Comparison of ENCODE assay signal across 13 cellular contexts in the genomic region with DNA sequence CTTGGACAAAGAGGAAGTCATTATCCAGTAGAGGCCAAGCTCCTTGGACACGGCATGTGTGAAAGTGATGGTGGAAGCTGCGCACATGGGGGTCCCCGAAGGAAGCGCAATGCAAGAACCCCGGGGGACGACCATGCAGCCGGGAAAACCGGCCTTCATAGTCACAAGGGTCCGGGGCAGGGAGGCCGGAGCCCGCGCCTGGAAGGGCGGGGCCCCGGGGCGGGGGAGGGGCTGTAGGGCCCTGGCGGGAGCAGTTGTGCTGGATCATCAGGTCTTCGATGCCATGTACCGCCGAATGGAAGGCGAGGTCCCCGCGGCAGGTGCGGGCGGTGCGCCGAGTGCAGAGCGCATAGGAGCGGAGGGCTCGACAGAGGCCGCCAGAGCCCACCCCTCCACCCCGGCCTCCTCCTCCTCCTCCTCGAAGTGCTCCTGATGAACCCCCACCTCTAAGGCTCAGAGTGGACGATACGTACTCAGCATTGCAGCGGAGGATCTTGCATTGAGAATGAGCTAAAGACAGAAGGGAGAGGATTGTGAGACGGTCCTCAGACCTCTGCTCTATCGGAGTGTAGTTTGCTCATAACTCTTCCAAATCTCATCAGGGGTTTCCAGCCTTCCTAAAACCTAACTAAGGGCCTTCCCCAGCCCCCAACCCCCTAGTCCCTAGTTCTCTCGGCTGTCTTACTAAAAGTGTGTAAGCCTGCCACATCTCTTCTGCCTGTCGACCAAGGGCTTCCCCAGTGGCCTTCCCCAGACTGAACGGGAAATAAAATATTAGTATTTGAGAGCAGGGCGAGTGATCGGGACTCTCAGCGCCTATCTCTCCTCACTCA. TPM values are rescaled to one million over a fixed set of nuclear protein-coding genes. Genes with fewer than 3 reads are reported as not detected.
DNase-seq lines count a peak whose midpoint lies in the region; ATAC-seq, FAIRE-seq and TF ChIP-seq lines count a peak whose summit lies in the region.
"Had no signal": no experiment of that assay in that cellular context is flagged by ENCODE, and none has a peak within 500 bp of the region (broad histone marks: within the 10 kb centered on the region; RNA-seq: fewer than 3 reads in every experiment).

No MANE protein-coding gene starts in this region.

- H3K23me2 ChIP-seq in H1 (ENCODE audit: low read depth, low read length): peaks cover 4% of the 10 kb centered on the region

- H2BK120ac ChIP-seq in H1 (replicated peaks; ENCODE audit: low read depth, low read length): no peak overlapping the region

- H2BK12ac ChIP-seq in H1 (ENCODE audit: low read depth, low read length): peak overlapping the region; percentile 10; the same call in 1 of the 2 replicates

- no peak overlapping the region for H4K5ac ChIP-seq in H1 (ENCODE audit: insufficient read length, low read depth, low read length)

- H3K9me3 Mint-ChIP-seq in activated naive CD4-positive, alpha-beta T cell treated with anti-CD3 and anti-CD28 coated beads for 36 hours: no peaks in the 10 kb centered on the region
- H3K9me3 Mint-ChIP-seq in activated naive CD4-positive, alpha-beta T cell treated with anti-CD3 and anti-CD28 coated beads, Interleukin-2, amount 50 U/mL, for 72 hours: no peaks in the 10 kb centered on the region

- intact Hi-C loops in activated naive CD4-positive, alpha-beta T cell treated with anti-CD3 and anti-CD28 coated beads for 36 hours (cut with micrococcal nuclease): no loop called here
- intact Hi-C loops in mucosa of descending colon (cut with DNase I, micrococcal nuclease): loop anchor here in 1 of 2 donors (10.0 kb wide), 1 partner anchor 125 kb away; no protein-coding TSS in a partner anchor

- 0 out of 2 replicates have a peak overlapping the region, but pooled peaks have one; percentile 22 for H2BK15ac ChIP-seq in H1 (ENCODE audit: low read length)

- H3K9me3 ChIP-seq in H1 (ENCODE audit: insufficient read depth in 2 of 2, low read depth in 1 of 2, low read length in 1 of 2): no peaks in the 10 kb centered on the region
- no peaks in the 10 kb centered on the region for H3K9me3 ChIP-seq in mucosa of descending colon
- H3K9me3 ChIP-seq in tibial nerve: no peaks in the 10 kb centered on the region

- TF ChIP-seq EP300 in H1 (IDR thresholded peaks at IDR 0.05; ENCODE audit: borderline replicate concordance in 1 of 2, low read depth in 2 of 2, low read length in 2 of 2): no peak
- no peak for TF ChIP-seq EP300 in tibial nerve (IDR thresholded peaks at IDR 0.05)

- peak in 1 of 2 experiments; percentile 54; a peak in 1 of 3 replicates for TF ChIP-seq POLR2A in H1 (IDR thresholded peaks at IDR 0.05; ENCODE audit: control extremely low read depth in 1 of 2, low read depth in 2 of 2, low read length in 2 of 2)
- TF ChIP-seq POLR2A in tibial nerve (IDR thresholded peaks at IDR 0.05): no peak

- no peaks in the 10 kb centered on the region for H3K36me3 Mint-ChIP-seq in activated naive CD4-positive, alpha-beta T cell treated with anti-CD3 and anti-CD28 coated beads for 36 hours (ENCODE audit: low read depth)
- H3K36me3 Mint-ChIP-seq in activated naive CD4-positive, alpha-beta T cell treated with anti-CD3 and anti-CD28 coated beads, Interleukin-2, amount 50 U/mL, for 72 hours: no peaks in the 10 kb centered on the region

- H3K4me1 ChIP-seq in H1 (replicated peaks in 1 of 4; ENCODE audit: control insufficient read depth in 3 of 4, insufficient read depth in 4 of 4, low read length in 3 of 4) (peaks cover 4 to 9% (median 6%) of the 10 kb centered on the region in 4 experiments), mucosa of descending colon (ENCODE audit: low read depth) (peaks cover 5% of the 10 kb centered on the region), tibial nerve (peaks cover 0 to 12% (median 3%) of the 10 kb centered on the region in 4 donors)

- H3K23ac ChIP-seq in H1 (ENCODE audit: insufficient read length): no peak overlapping the region

- no peak overlapping the region for H3K4ac ChIP-seq in H1 (replicated peaks; ENCODE audit: insufficient read length, low read depth, low read length)

- H3K14ac ChIP-seq in H1 (ENCODE audit: insufficient read length): no peak overlapping the region

- no peak overlapping the region for H2BK5ac ChIP-seq in H1 (ENCODE audit: low read depth, low read length)

- H3K36me3 ChIP-seq in H1 (ENCODE audit: control insufficient read depth in 2 of 4, insufficient read depth in 4 of 4, low read length in 3 of 4) (no peaks in the 10 kb centered on the region), mucosa of descending colon (ENCODE audit: low read depth) (no peaks in the 10 kb centered on the region), tibial nerve (no peaks in the 10 kb centered on the region)

- H3K27ac ChIP-seq in H1 (ENCODE audit: low read depth, low read length) (no peak overlapping the region), tibial nerve (no peak overlapping the region)

- H3K4me1 Mint-ChIP-seq in activated naive CD4-positive, alpha-beta T cell treated with anti-CD3 and anti-CD28 coated beads for 36 hours (ENCODE audit: low read depth): peaks cover 8% of the 10 kb centered on the region

- TF ChIP-seq RAD21 in H1 (IDR thresholded peaks at IDR 0.05 in 1 of 2, conservative IDR thresholded peaks at IDR 0.05 in 1 of 2; ENCODE audit: low read depth in 2 of 2, low read length in 2 of 2): peak in 1 of 2 experiments; percentile 22; a peak in 1 of 4 replicates

- H3K79me1 ChIP-seq in H1 (ENCODE audit: low read depth, low read length): no peaks in the 10 kb centered on the region

- ATAC-seq in activated naive CD4-positive, alpha-beta T cell treated with anti-CD3 and anti-CD28 coated beads, Interleukin-2, amount 50 U/mL, for 72 hours: no peak
- peak; percentile 27 for ATAC-seq in mucosa of descending colon

- H3K27me3 ChIP-seq in H1 (replicated peaks in 1 of 4; ENCODE audit: control insufficient read depth in 3 of 4, extremely low read depth in 1 of 4, insufficient read depth in 3 of 4, low read length in 3 of 4) (peaks cover 6 to 30% (median 24%) of the 10 kb centered on the region in 4 experiments), tibial nerve (peaks cover 0 to 38% of the 10 kb centered on the region in 2 donors)

- H3K4me3 Mint-ChIP-seq in activated naive CD4-positive, alpha-beta T cell treated with anti-CD3 and anti-CD28 coated beads for 36 hours: peak overlapping the region; percentile 44

- TF ChIP-seq CTCF in H1 (IDR thresholded peaks at IDR 0.05; ENCODE audit: control extremely low read depth in 1 of 3, insufficient read depth in 1 of 3, low read depth in 1 of 3, low read length in 3 of 3) (peak in 1 of 3 experiments; percentile 0; a peak in 1 of 4 replicates), mucosa of descending colon (IDR thresholded peaks at IDR 0.05) (no peak), tibial nerve (IDR thresholded peaks at IDR 0.05) (no peak)

- no peak overlapping the region for H3K56ac ChIP-seq in H1 (replicated peaks; ENCODE audit: insufficient read length, low read depth, low read length)

- POLR2A ChIA-PET in H1 (lab: Charles Lee; ENCODE audit: partially characterized antibody): interaction anchor here (0.6 to 5.5 kb wide), 10 partner anchors 8 to 161 kb away, joined by 3 to 29 read pairs (median 3); a partner anchor contains a TSS

- peak overlapping the region; percentile 79 for H4K8ac ChIP-seq in H1 (ENCODE audit: extremely low read depth, insufficient read depth, low read length)

- DNase-seq in activated naive CD4-positive, alpha-beta T cell treated with anti-CD3 and anti-CD28 coated beads for 36 hours: no peak
- no peak for DNase-seq in activated naive CD4-positive, alpha-beta T cell treated with anti-CD3 and anti-CD28 coated beads, Interleukin-2, amount 50 U/mL, for 72 hours (ENCODE audit: low spot score in 2 of 2)
- peak in 1 of 2 experiments; percentile 80 for DNase-seq in H1 (ENCODE audit: low read depth in 1 of 2, low spot score in 2 of 2)
- DNase-seq in mucosa of descending colon: peak in 1 of 3 donors; percentile 34
- no peak for DNase-seq in tibial nerve (ENCODE audit: low spot score in 2 of 2)
- DNase-seq in stimulated activated CD4-positive, alpha-beta T cell treated with anti-CD3 and anti-CD28 coated beads, Interleukin-1b, Interleukin-23, amount 100 ng/mL, for 48 hours: no peak
- DNase-seq in midbrain (lab: John Stamatoyannopoulos, UW): no peak
- no peak for DNase-seq in NCI-H524 (lab: John Stamatoyannopoulos, UW)
- DNase-seq: activated effector memory CD4-positive, alpha-beta T cell treated with anti-CD3 and anti-CD28 coated beads, Interleukin-2, amount 50 U/mL, for 16 hours; NCI-H524 treated with DMSO at 0.1 percent for 48 hours had no signal

- no peak overlapping the region for H2AK5ac ChIP-seq in H1 (ENCODE audit: low read depth, low read length)

- 0 out of 7 replicates have a peak overlapping the region, but pooled peaks of 1 of the 4 experiments have one; percentile 16 for H3K9ac ChIP-seq in H1 (replicated peaks in 1 of 4; ENCODE audit: extremely low read depth in 1 of 4, low read depth in 3 of 4, low read length in 3 of 4)

- H3K27me3 Mint-ChIP-seq in activated naive CD4-positive, alpha-beta T cell treated with anti-CD3 and anti-CD28 coated beads for 36 hours (ENCODE audit: low read depth): peaks cover 35% of the 10 kb centered on the region

- H3K4me2 ChIP-seq in H1 (ENCODE audit: insufficient read depth in 1 of 2, low read depth in 2 of 2, low read length in 2 of 2): peak overlapping the region; percentile 68 to 80

- no peaks in the 10 kb centered on the region for H4K20me1 ChIP-seq in H1 (replicated peaks in 1 of 2; ENCODE audit: control insufficient read depth in 1 of 2, insufficient read depth in 2 of 2, low read length in 2 of 2)

- H3K79me2 ChIP-seq in H1 (ENCODE audit: control insufficient read depth in 1 of 2, insufficient read depth in 2 of 2, low read length in 2 of 2): no peaks in the 10 kb centered on the region

- CTCF ChIA-PET in activated naive CD4-positive, alpha-beta T cell treated with anti-CD3 and anti-CD28 coated beads for 36 hours (lab: Charles Lee): interaction anchor here (1.0 to 1.2 kb wide), 3 partner anchors 42 to 174 kb away, joined by 3 read pairs; a partner anchor contains a TSS
- CTCF ChIA-PET in H1 (lab: Charles Lee; ENCODE audit: partially characterized antibody): interaction anchor here (0.6 to 6.9 kb wide), 5 partner anchors 15 to 174 kb away, joined by 3 to 58 read pairs (median 4); a partner anchor contains a TSS

- peak overlapping the region; percentile 64 for H3K18ac ChIP-seq in H1 (ENCODE audit: extremely low read depth, low read length)

- H2AFZ ChIP-seq in H1 (ENCODE audit: low read length): peak overlapping the region; percentile 98

- H4K91ac ChIP-seq in H1 (replicated peaks; ENCODE audit: insufficient read length, low read length): peak overlapping the region; percentile 32

- H2BK20ac ChIP-seq in H1 (ENCODE audit: low read length): 0 out of 2 replicates have a peak overlapping the region, but pooled peaks have one; percentile 37

- WGBS in H1 (ENCODE audit: extremely low coverage in 1 of 2, insufficient coverage in 1 of 2, insufficient read length in 1 of 2, insufficient replicate concordance in 2 of 2, low coverage in 1 of 2, low lambda C conversion rate in 2 of 2, missing lambda C conversion rate in 1 of 2), 2 experiments: 50% methylated on average over 19 of the region's 43 CpGs; no CpG with 5 or more reads in 1 of the 2 experiments
- WGBS in tibial nerve, 2 donors: 17 to 18% methylated on average over 39 to 43 of the region's 43 CpGs

- FAIRE-seq in H1 (lab: Jason Lieb, UNC): no peak
- FAIRE-seq: K562 had no signal

- peak overlapping the region; percentile 31 to 58 (median 39) for H3K4me3 ChIP-seq in H1 (ENCODE audit: extremely low read depth in 1 of 4, insufficient read depth in 2 of 4, low read depth in 3 of 4, low read length in 4 of 4)
- no peak overlapping the region for H3K4me3 ChIP-seq in mucosa of descending colon
- H3K4me3 ChIP-seq in tibial nerve: peak overlapping the region; percentile 12 to 43 (median 26)
- H3K4me3 ChIP-seq: K562 had no signal

- H3K27ac Mint-ChIP-seq in activated naive CD4-positive, alpha-beta T cell treated with anti-CD3 and anti-CD28 coated beads for 36 hours: no peak overlapping the region
- no peak overlapping the region for H3K27ac Mint-ChIP-seq in activated naive CD4-positive, alpha-beta T cell treated with anti-CD3 and anti-CD28 coated beads, Interleukin-2, amount 50 U/mL, for 72 hours

RNA-seq across cellular contexts. Expression of a gene that starts 2.1 kb away (rescaled TPM):
- not detected for total RNA-seq in activated naive CD4-positive, alpha-beta T cell treated with anti-CD3 and anti-CD28 coated beads for 36 hours
- total RNA-seq in activated naive CD4-positive, alpha-beta T cell treated with anti-CD3 and anti-CD28 coated beads, Interleukin-2, amount 50 U/mL, for 72 hours: not detected
- total RNA-seq in H1 (2021; fragmentation: NEBNext Ultra II Directional; extraction: Animal tissue kit (Norgen Biotek cat#: 25700)): 0.32 and 0.46 TPM in 2 replicates
- 0.42 and 0.70 TPM in 2 replicates for polyA plus RNA-seq in H1 (2011; rRNA removed)
- 0.58 TPM for polyA plus RNA-seq in H1 (2011; cell fraction: cytosol; rRNA removed)
- 0.37 TPM for polyA plus RNA-seq in H1 (2011; cell fraction: nucleus; rRNA removed)
- polyA plus RNA-seq in H1 (2012, experiment 1 of 2): 0.15 to 0.51 TPM (median 0.34 TPM) in 4 replicates
- 0.14 TPM for polyA plus RNA-seq in H1 (2012, experiment 2 of 2)
- polyA plus RNA-seq in H1 (2013, experiment 1 of 2): 0.20 TPM
- polyA plus RNA-seq in H1 (2013, experiment 2 of 2): 0.18 TPM
- polyA minus RNA-seq in H1 (2011; rRNA and poly(A)+ RNA removed): 0.47 and 0.63 TPM in 2 replicates
- polyA minus RNA-seq in H1 (2011; cell fraction: cytosol; rRNA and poly(A)+ RNA removed): not detected
- not detected for polyA minus RNA-seq in H1 (2011; cell fraction: nucleus; rRNA and poly(A)+ RNA removed)
- total RNA-seq in mucosa of descending colon: not detected
- not detected for total RNA-seq in tibial nerve
- total RNA-seq: mononuclear cell had no signal
- polyA plus RNA-seq: esophagus had no signal

RNA-seq across cellular contexts. Expression of a gene that starts 23.1 kb away (rescaled TPM):
- total RNA-seq in activated naive CD4-positive, alpha-beta T cell treated with anti-CD3 and anti-CD28 coated beads for 36 hours: 10 to 100 TPM; 86.0 to 91.1 TPM
- 100 to 1,000 TPM in 1 of 2 donors, 10 to 100 TPM in 1; 67.9 to 120 TPM for total RNA-seq in activated naive CD4-positive, alpha-beta T cell treated with anti-CD3 and anti-CD28 coated beads, Interleukin-2, amount 50 U/mL, for 72 hours
- 10.3 and 12.3 TPM in 2 replicates for total RNA-seq in H1 (2021; fragmentation: NEBNext Ultra II Directional; extraction: Animal tissue kit (Norgen Biotek cat#: 25700))
- 33.4 and 56.8 TPM in 2 replicates for polyA plus RNA-seq in H1 (2011; rRNA removed)
- 50.4 TPM for polyA plus RNA-seq in H1 (2011; cell fraction: cytosol; rRNA removed)
- 73.4 TPM for polyA plus RNA-seq in H1 (2011; cell fraction: nucleus; rRNA removed)
- 14.6 to 27.3 TPM (median 22.1 TPM) in 4 replicates for polyA plus RNA-seq in H1 (2012, experiment 1 of 2)
- 4.6 TPM for polyA plus RNA-seq in H1 (2012, experiment 2 of 2)
- polyA plus RNA-seq in H1 (2013, experiment 1 of 2): 9.4 TPM
- polyA plus RNA-seq in H1 (2013, experiment 2 of 2): 8.5 TPM
- 91.1 and 129 TPM in 2 replicates for polyA minus RNA-seq in H1 (2011; rRNA and poly(A)+ RNA removed)
- polyA minus RNA-seq in H1 (2011; cell fraction: cytosol; rRNA and poly(A)+ RNA removed): 56.7 TPM
- polyA minus RNA-seq in H1 (2011; cell fraction: nucleus; rRNA and poly(A)+ RNA removed): 171 TPM
- total RNA-seq in mucosa of descending colon (1,000 to 10,000 TPM in 1 of 3 donors, 100 to 1,000 TPM in 2; 683 to 1,682 (median 830) TPM), tibial nerve (1,000 to 10,000 TPM; 1,863 to 2,525 (median 2,185) TPM)

RNA-seq across cellular contexts. Expression of a gene that starts 55.0 kb away (rescaled TPM):
- 10 to 100 TPM; 32.0 to 34.0 TPM for total RNA-seq in activated naive CD4-positive, alpha-beta T cell treated with anti-CD3 and anti-CD28 coated beads for 36 hours
- total RNA-seq in activated naive CD4-positive, alpha-beta T cell treated with anti-CD3 and anti-CD28 coated beads, Interleukin-2, amount 50 U/mL, for 72 hours: 10 to 100 TPM; 22.0 to 31.9 TPM
- total RNA-seq in H1 (2021; fragmentation: NEBNext Ultra II Directional; extraction: Animal tissue kit (Norgen Biotek cat#: 25700)): 2.3 and 3.1 TPM in 2 replicates
- 3.5 and 3.9 TPM in 2 replicates for polyA plus RNA-seq in H1 (2011; rRNA removed)
- polyA plus RNA-seq in H1 (2011; cell fraction: cytosol; rRNA removed): 5.2 TPM
- 3.2 TPM for polyA plus RNA-seq in H1 (2011; cell fraction: nucleus; rRNA removed)
- polyA plus RNA-seq in H1 (2012, experiment 1 of 2): 4.7 to 7.1 TPM (median 5.3 TPM) in 4 replicates
- 1.7 TPM for polyA plus RNA-seq in H1 (2012, experiment 2 of 2)
- 4.5 TPM for polyA plus RNA-seq in H1 (2013, experiment 1 of 2)
- 4.8 TPM for polyA plus RNA-seq in H1 (2013, experiment 2 of 2)
- polyA minus RNA-seq in H1 (2011; rRNA and poly(A)+ RNA removed): 1.5 and 1.6 TPM in 2 replicates
- 1.5 TPM for polyA minus RNA-seq in H1 (2011; cell fraction: cytosol; rRNA and poly(A)+ RNA removed)
- polyA minus RNA-seq in H1 (2011; cell fraction: nucleus; rRNA and poly(A)+ RNA removed): 2.0 TPM
- total RNA-seq in mucosa of descending colon (10 to 100 TPM; 15.7 to 26.8 (median 19.5) TPM), tibial nerve (10 to 100 TPM; 20.1 to 33.1 (median 28.9) TPM)

RNA-seq across cellular contexts. Expression of a gene that starts 55.1 kb away (rescaled TPM):
- total RNA-seq in activated naive CD4-positive, alpha-beta T cell treated with anti-CD3 and anti-CD28 coated beads for 36 hours: 1 to 10 TPM; 3.7 to 4.3 TPM
- 1 to 10 TPM; 5.4 to 9.1 TPM for total RNA-seq in activated naive CD4-positive, alpha-beta T cell treated with anti-CD3 and anti-CD28 coated beads, Interleukin-2, amount 50 U/mL, for 72 hours
- 0.20 and 0.46 TPM in 2 replicates for total RNA-seq in H1 (2021; fragmentation: NEBNext Ultra II Directional; extraction: Animal tissue kit (Norgen Biotek cat#: 25700))
- 0.15 and 0.19 TPM in 2 replicates for polyA plus RNA-seq in H1 (2011; rRNA removed)
- 0.10 TPM for polyA plus RNA-seq in H1 (2011; cell fraction: cytosol; rRNA removed)
- 0.33 TPM for polyA plus RNA-seq in H1 (2011; cell fraction: nucleus; rRNA removed)
- 0.18 to 0.33 TPM (median 0.26 TPM) in 4 replicates for polyA plus RNA-seq in H1 (2012, experiment 1 of 2)
- polyA plus RNA-seq in H1 (2012, experiment 2 of 2): 0.22 TPM
- 0.08 TPM for polyA plus RNA-seq in H1 (2013, experiment 1 of 2)
- polyA plus RNA-seq in H1 (2013, experiment 2 of 2): 0.13 TPM
- 0.07 and 0.47 TPM in 2 replicates for polyA minus RNA-seq in H1 (2011; rRNA and poly(A)+ RNA removed)
- not detected for polyA minus RNA-seq in H1 (2011; cell fraction: cytosol; rRNA and poly(A)+ RNA removed)
- polyA minus RNA-seq in H1 (2011; cell fraction: nucleus; rRNA and poly(A)+ RNA removed): 0.70 TPM
- total RNA-seq in mucosa of descending colon (under 1 TPM; 0.14 to 0.63 (median 0.41) TPM), tibial nerve (1 to 10 TPM in 2 of 4 donors, under 1 TPM in 2; 0.39 to 2.4 (median 1.3) TPM)

Comparison
In these comparisons a context has a peak if more than half of its experiments do, and no peak if none do; other contexts are left out.
1. RNA of a gene that starts 23.1 kb away (total RNA-seq): 1,863 to 2,525 TPM in tibial nerve and 683 to 1,682 TPM in mucosa of descending colon; 67.9 to 120 TPM in activated naive CD4-positive, alpha-beta T cell treated with anti-CD3 and anti-CD28 coated beads, Interleukin-2, amount 50 U/mL, for 72 hours, 86.0 to 91.1 TPM in activated naive CD4-positive, alpha-beta T cell treated with anti-CD3 and anti-CD28 coated beads for 36 hours and 10.3 to 12.3 TPM in H1; every median in the first group is over 4 times any median in the second.